In genomic region chr4:75821966-75822365, GRCh38 we compare ENCODE assay signal across 30 cellular contexts.
DNase-seq lines count a peak whose midpoint lies in the region; ATAC-seq and TF ChIP-seq lines count a peak whose summit lies in the region.
"Had no signal": no experiment of that assay in that cellular context is flagged by ENCODE, and none has a peak within 500 bp of the region (broad histone marks: within the 10 kb centered on the region; RNA-seq: fewer than 3 reads in every experiment).

No MANE protein-coding gene starts in this region.

- H3K4me1 ChIP-seq in prostate gland (replicated peaks), result no peaks in the 10 kb centered on the region
- H3K4me1 ChIP-seq: transverse colon had no signal

- no peaks in the 10 kb centered on the region for H3K27me3 Mint-ChIP-seq in chondrocyte (ENCODE audit: low read depth)
- H3K27me3 Mint-ChIP-seq: CD4-positive, alpha-beta memory T cell; central memory CD8-positive, alpha-beta T cell; T-helper 17 cell had no signal

- H3K4me3 ChIP-seq in MG63, result no peak overlapping the region
- no peak overlapping the region for H3K4me3 ChIP-seq in prostate gland
- H3K4me3 ChIP-seq: mucosa of descending colon, sigmoid colon, transverse colon had no signal

- H3K36me3 Mint-ChIP-seq in chondrocyte (ENCODE audit: low read depth), result peaks cover 18% of the 10 kb centered on the region
- H3K36me3 Mint-ChIP-seq: CD4-positive, alpha-beta memory T cell had no signal

- DNase-seq in ELR (ENCODE audit: low read depth), result peak; percentile 40
- peak; percentile 42 for DNase-seq in MG63
- no peak for DNase-seq in chondrocyte (ENCODE audit: low spot score)
- DNase-seq in prostate gland (ENCODE audit: low spot score), result peak; percentile 74
- DNase-seq in stimulated activated CD4-positive, alpha-beta T cell treated with anti-CD3 and anti-CD28 coated beads, Interleukin-2, amount 100 ng/mL, for 48 hours, result no peak
- DNase-seq in stimulated activated naive CD4-positive, alpha-beta T cell treated with Interleukin-2 at 50 U/mL for 16 hours (lab: John Stamatoyannopoulos, UW), result no peak
- DNase-seq in mucosa of gallbladder (ENCODE audit: low spot score), result no peak
- DNase-seq: activated CD4-positive, alpha-beta T cell treated with anti-CD3 and anti-CD28 coated beads for 4 hours; activated naive CD4-positive, alpha-beta T cell treated with Interleukin-2 at 50 U/mL for 16 hours; activated T-cell treated with anti-CD3 and anti-CD28 coated beads, Interleukin-2, amount 50 U/mL, for 4 hours; amygdala; CD4-positive, alpha-beta memory T cell; DMS 273 treated with DMSO at 0.1 percent for 48 hours; effector CD8-positive, alpha-beta T cell; GF-D8; islet precursor cell; Kasumi-1; mucosa of descending colon; NCI-H1092 treated with DMSO at 0.1 percent for 48 hours; NCI-H2029; NCI-H345; NCI-H774; sigmoid colon; SK-N-SH; T-helper 17 cell; transverse colon had no signal

- 47% methylated on average over 5 of the region's 5 CpGs for WGBS in prostate gland

- no peak overlapping the region for H3K27ac ChIP-seq in prostate gland
- H3K27ac ChIP-seq: RWPE1, sigmoid colon, transverse colon had no signal

- H3K4me1 Mint-ChIP-seq in chondrocyte (ENCODE audit: low read depth), result no peaks in the 10 kb centered on the region
- H3K4me1 Mint-ChIP-seq: CD4-positive, alpha-beta memory T cell; central memory CD8-positive, alpha-beta T cell; neural crest cell; T-helper 17 cell had no signal

- intact Hi-C loops in prostate gland (cut with DNase I), result no loop called here

- H3K9me3 ChIP-seq in MG63 (no peaks in the 10 kb centered on the region), prostate gland (no peaks in the 10 kb centered on the region)
- H3K9me3 ChIP-seq: mucosa of descending colon, sigmoid colon, SK-N-SH, transverse colon had no signal

- TF ChIP-seq CTCF in chondrocyte (IDR thresholded peaks at IDR 0.05), result no peak
- no peak for TF ChIP-seq CTCF in prostate gland (IDR thresholded peaks at IDR 0.05)

- H3K27ac Mint-ChIP-seq in chondrocyte (ENCODE audit: unreplicated experiment), result peak overlapping the region; percentile 22
- H3K27ac Mint-ChIP-seq: CD4-positive, alpha-beta memory T cell; T-helper 17 cell had no signal

- H3K27me3 ChIP-seq in MG63, result no peaks in the 10 kb centered on the region
- H3K27me3 ChIP-seq in prostate gland (replicated peaks; ENCODE audit: insufficient read depth), result no peaks in the 10 kb centered on the region
- H3K27me3 ChIP-seq: sigmoid colon, transverse colon had no signal

- ATAC-seq in GM21515 (IDR thresholded peaks at IDR 0.05; ENCODE audit: unreplicated experiment), result no peak
- ATAC-seq: mucosa of descending colon, T-helper 17 cell had no signal

- H3K36me3 ChIP-seq in MG63 (no peaks in the 10 kb centered on the region), prostate gland (no peaks in the 10 kb centered on the region)
- H3K36me3 ChIP-seq: sigmoid colon, transverse colon had no signal

- H3K9me3 Mint-ChIP-seq in chondrocyte (ENCODE audit: low read depth), result no peaks in the 10 kb centered on the region
- H3K9me3 Mint-ChIP-seq: activated T-cell treated with anti-CD3 and anti-CD28 coated beads, Interleukin-2, amount 50 U/mL, for 4 hours; CD4-positive, alpha-beta memory T cell; central memory CD8-positive, alpha-beta T cell; neural crest cell had no signal

- TF ChIP-seq POLR2A in prostate gland (IDR thresholded peaks at IDR 0.05), result no peak

- no peak overlapping the region for H3K4me3 Mint-ChIP-seq in chondrocyte (ENCODE audit: unreplicated experiment)
- H3K4me3 Mint-ChIP-seq: activated T-cell treated with anti-CD3 and anti-CD28 coated beads, Interleukin-2, amount 50 U/mL, for 4 hours; CD4-positive, alpha-beta memory T cell; central memory CD8-positive, alpha-beta T cell; neural crest cell; T-helper 17 cell had no signal

Comparison
In these comparisons a context has a peak if more than half of its experiments do, and no peak if none do; other contexts are left out.
1. DNase-seq: peak in ELR (single experiment), MG63 (single experiment) and prostate gland (single experiment); none in chondrocyte (single experiment), stimulated activated CD4-positive, alpha-beta T cell treated with anti-CD3 and anti-CD28 coated beads, Interleukin-2, amount 100 ng/mL, for 48 hours (0 of 2), stimulated activated naive CD4-positive, alpha-beta T cell treated with Interleukin-2 at 50 U/mL for 16 hours (single experiment) and mucosa of gallbladder (single experiment).